1 cellular context compared by ENCODE assay signal in the genomic region with DNA sequence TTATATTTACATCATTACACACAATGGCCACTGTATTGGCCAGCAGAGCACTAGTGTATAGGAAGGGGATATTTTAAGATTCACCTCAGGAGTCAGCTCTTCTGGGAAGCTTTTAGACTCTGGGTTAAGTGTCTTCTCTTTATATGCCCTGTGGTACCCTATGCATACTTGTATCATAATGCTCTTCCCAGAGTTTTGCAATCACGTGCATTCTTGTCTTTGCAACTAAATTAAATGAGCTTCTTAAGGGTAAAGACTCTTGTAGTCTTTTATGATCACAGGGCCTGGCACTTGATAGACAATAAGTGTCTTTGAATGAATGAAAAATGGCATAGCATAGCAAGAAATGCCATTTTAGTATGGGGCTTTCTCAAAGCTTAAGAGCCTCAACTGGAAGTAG.
TF ChIP-seq lines count a peak whose summit lies in the region.

No MANE protein-coding gene starts in this region.

TF ChIP-seq in H1, 55 proteins besides CTCF, POLR2A, EP300 and RAD21:
- no peak for TF ChIP-seq CTBP2 (IDR thresholded peaks at IDR 0.05; ENCODE audit: borderline replicate concordance, insufficient read depth, insufficient read length, low read length)
- no peak for TF ChIP-seq SP4 (IDR thresholded peaks at IDR 0.05; ENCODE audit: low read length)
- no peak for TF ChIP-seq ATF3 (IDR thresholded peaks at IDR 0.05; ENCODE audit: insufficient read depth, low read depth, low read length)
- TF ChIP-seq SIX5 (IDR thresholded peaks at IDR 0.05; ENCODE audit: low read depth, low read length): no peak
- no peak for TF ChIP-seq KDM5A (IDR thresholded peaks at IDR 0.05; ENCODE audit: low read length)
- TF ChIP-seq BRCA1 (IDR thresholded peaks at IDR 0.05; ENCODE audit: low read depth, low read length): no peak
- no peak for TF ChIP-seq MAX (IDR thresholded peaks at IDR 0.05)
- TF ChIP-seq, protein P1, sequence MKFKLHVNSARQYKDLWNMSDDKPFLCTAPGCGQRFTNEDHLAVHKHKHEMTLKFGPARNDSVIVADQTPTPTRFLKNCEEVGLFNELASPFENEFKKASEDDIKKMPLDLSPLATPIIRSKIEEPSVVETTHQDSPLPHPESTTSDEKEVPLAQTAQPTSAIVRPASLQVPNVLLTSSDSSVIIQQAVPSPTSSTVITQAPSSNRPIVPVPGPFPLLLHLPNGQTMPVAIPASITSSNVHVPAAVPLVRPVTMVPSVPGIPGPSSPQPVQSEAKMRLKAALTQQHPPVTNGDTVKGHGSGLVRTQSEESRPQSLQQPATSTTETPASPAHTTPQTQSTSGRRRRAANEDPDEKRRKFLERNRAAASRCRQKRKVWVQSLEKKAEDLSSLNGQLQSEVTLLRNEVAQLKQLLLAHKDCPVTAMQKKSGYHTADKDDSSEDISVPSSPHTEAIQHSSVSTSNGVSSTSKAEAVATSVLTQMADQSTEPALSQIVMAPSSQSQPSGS (IDR thresholded peaks at IDR 0.05; ENCODE audit: low read length): no peak
- TF ChIP-seq CBX5 (IDR thresholded peaks at IDR 0.05; ENCODE audit: low read depth, low read length): no peak
- no peak for TF ChIP-seq PHF8 (conservative IDR thresholded peaks at IDR 0.05; ENCODE audit: low read depth, low read length)
- TF ChIP-seq RNF2 (IDR thresholded peaks at IDR 0.05; ENCODE audit: borderline replicate concordance, low read depth, low read length, missing control alignments, poor library complexity, severe bottlenecking): no peak
